ENCODE assay signal across 15 cellular contexts in genomic region chr2:96503637-96504243, GRCh38. TPM values are rescaled to one million over a fixed set of nuclear protein-coding genes. Genes with fewer than 3 reads are reported as not detected.
DNase-seq lines count a peak whose midpoint lies in the region; ATAC-seq, FAIRE-seq and TF ChIP-seq lines count a peak whose summit lies in the region.
"Had no signal": no experiment of that assay in that cellular context is flagged by ENCODE, and none has a peak within 500 bp of the region (broad histone marks: within the 10 kb centered on the region; RNA-seq: fewer than 3 reads in every experiment).

No MANE protein-coding gene starts in this region.

- H3K27ac Mint-ChIP-seq in T-helper 1 cell treated with Interleukin-12 subunit alpha and Interleukin-12 subunit beta and Interleukin-4 antibody, amounts not matched to agents 30 μg/mL and 1 μg/mL, for 36 hours = peak overlapping the region; percentile 41
- no peak overlapping the region for H3K27ac Mint-ChIP-seq in type B pancreatic cell
- H3K27ac Mint-ChIP-seq in glutamatergic neuron (ENCODE audit: unreplicated experiment) = no peak overlapping the region

- intact Hi-C loops in HepG2 (cut with micrococcal nuclease; ENCODE audit: unreplicated experiment) (no loop called here), right lobe of liver (cut with DNase I) (loop anchor here in 1 of 2 donors (10.0 kb wide), 1 partner anchor 349 kb away; no protein-coding TSS in a partner anchor), kidney (cut with DNase I) (loop anchor here (10.0 kb wide), 1 partner anchor 99 kb away; no protein-coding TSS in a partner anchor)

- CTCF ChIA-PET in HepG2 (lab: Yijun Ruan, JAX; ENCODE audit: low intra/inter-chr PET ratio, low total read pairs) = no interaction called here

- no peaks in the 10 kb centered on the region for H4K20me1 ChIP-seq in HepG2 (ENCODE audit: insufficient read depth, low read length)

- whole genome bisulfite sequencing in HepG2 (ENCODE audit: low lambda C conversion rate) = 54% methylated on average over 11 of the region's 12 CpGs
- 60% methylated on average over 1 of the region's 12 CpGs for WGBS in right lobe of liver (ENCODE audit: insufficient coverage, low coverage, low lambda C conversion rate, missing lambda C conversion rate)

- no peaks in the 10 kb centered on the region for H3K36me3 Mint-ChIP-seq in T-helper 1 cell treated with Interleukin-12 subunit alpha and Interleukin-12 subunit beta and Interleukin-4 antibody, amounts not matched to agents 30 μg/mL and 1 μg/mL, for 36 hours (ENCODE audit: low read depth)
- H3K36me3 Mint-ChIP-seq in type B pancreatic cell = no peaks in the 10 kb centered on the region
- H3K36me3 Mint-ChIP-seq in glutamatergic neuron (ENCODE audit: unreplicated experiment) = no peaks in the 10 kb centered on the region

- H3K79me2 ChIP-seq in HepG2 (ENCODE audit: insufficient read depth, low read length) = no peaks in the 10 kb centered on the region

- peaks cover 49% of the 10 kb centered on the region for H3K4me1 Mint-ChIP-seq in T-helper 1 cell treated with Interleukin-12 subunit alpha and Interleukin-12 subunit beta and Interleukin-4 antibody, amounts not matched to agents 30 μg/mL and 1 μg/mL, for 36 hours (ENCODE audit: low read depth)
- H3K4me1 Mint-ChIP-seq in type B pancreatic cell (ENCODE audit: unreplicated experiment) = peaks cover 14% of the 10 kb centered on the region
- H3K4me1 Mint-ChIP-seq in glutamatergic neuron (ENCODE audit: low read depth, unreplicated experiment) = no peaks in the 10 kb centered on the region

- no peak overlapping the region for H2AFZ ChIP-seq in HepG2 (ENCODE audit: low read length)

- no peak for TF ChIP-seq POLR2A in HepG2 (IDR thresholded peaks at IDR 0.05; ENCODE audit: insufficient read depth in 1 of 2, low read depth in 2 of 2, low read length in 2 of 2)
- no peak for TF ChIP-seq POLR2A in right lobe of liver (IDR thresholded peaks at IDR 0.05)

- TF ChIP-seq EP300 in HepG2 (IDR thresholded peaks at IDR 0.05; ENCODE audit: low read depth in 2 of 2, low read length in 2 of 2) = no peak
- TF ChIP-seq EP300 in HepG2 (CRISPR knock-in tag; IDR thresholded peaks at IDR 0.05; ENCODE audit: borderline replicate concordance) = no peak

- H3K27ac ChIP-seq in HepG2 (ENCODE audit: extremely low read length, insufficient read depth, low read length) (no peak overlapping the region), right lobe of liver (no peak overlapping the region), kidney (ENCODE audit: low read depth in 2 of 2, low read length in 2 of 2) (no peak overlapping the region)

- in situ Hi-C loops in HepG2 (cut with HindIII; ENCODE audit: extremely low pct_ligation_motif_present, low pct_unique_long_range_greater_than_20kb) = loop anchor here (25.0 kb wide), 1 partner anchor 366 kb away; the partner anchor contains the start of genes ASTL and DUSP2
- in situ Hi-C loops in HAP-1 (cut with MboI; ENCODE audit: low sequenced_read_pairs) = loop anchor here (25.0 kb wide), 1 partner anchor 491 kb away; no protein-coding TSS in a partner anchor

- no TSS peak for BruUV-seq in HepG2 (replicated peaks; lab: Mats Ljungman, UMichigan)

- H3K27me3 ChIP-seq in HepG2 (ENCODE audit: control insufficient read depth in 1 of 2, insufficient read depth in 2 of 2, low read length in 2 of 2) (0 out of 5 replicates have a peak, but pooled peaks cover 0 to 1% of the 10 kb centered on the region in 2 experiments), right lobe of liver (no peaks in the 10 kb centered on the region), HAP-1 (ENCODE audit: low read depth) (no peaks in the 10 kb centered on the region)

- H3K36me3 ChIP-seq in HepG2 (replicated peaks in 1 of 2; ENCODE audit: control insufficient read depth in 1 of 2, insufficient read depth in 2 of 2, low read length in 2 of 2) = no peaks in the 10 kb centered on the region
- H3K36me3 ChIP-seq in right lobe of liver = no peaks in the 10 kb centered on the region
- H3K36me3 ChIP-seq in kidney (ENCODE audit: control insufficient read depth in 1 of 2, insufficient read depth in 2 of 2, low read length in 2 of 2) = no peaks in the 10 kb centered on the region
- no peaks in the 10 kb centered on the region for H3K36me3 ChIP-seq in HAP-1 (replicated peaks)

- no peak overlapping the region; the same call in 1 of the 2 replicates for H3K4me2 ChIP-seq in HepG2 (ENCODE audit: low read depth, low read length)

- H3K4me3 ChIP-seq in HepG2 (replicated peaks in 1 of 3; ENCODE audit: insufficient read depth in 1 of 3, low read depth in 2 of 3, low read length in 3 of 3) (no peak overlapping the region), right lobe of liver (no peak overlapping the region), kidney (ENCODE audit: low read length in 2 of 2) (peak overlapping the region in 1 of 2 donors; percentile 32), HAP-1 (no peak overlapping the region)

- TF ChIP-seq CTCF in HepG2 (CRISPR knock-in tag; IDR thresholded peaks at IDR 0.05) = no peak
- no peak for TF ChIP-seq CTCF in right lobe of liver (IDR thresholded peaks at IDR 0.05)
- no peak for TF ChIP-seq CTCF in kidney (IDR thresholded peaks at IDR 0.05; ENCODE audit: borderline replicate concordance, extremely low read depth, insufficient read depth)
- TF ChIP-seq CTCF in type B pancreatic cell (conservative IDR thresholded peaks at IDR 0.05) = no peak
- no peak for TF ChIP-seq CTCF in glutamatergic neuron (IDR thresholded peaks at IDR 0.05; ENCODE audit: partially characterized antibody, unreplicated experiment)

- H3K4me1 ChIP-seq in HepG2 (ENCODE audit: insufficient read depth, low read length) = peaks cover 71% of the 10 kb centered on the region
- peaks cover 0 to 46% (median 17%) of the 10 kb centered on the region in 4 donors for H3K4me1 ChIP-seq in right lobe of liver
- peaks cover 29 to 52% of the 10 kb centered on the region in 2 donors for H3K4me1 ChIP-seq in kidney (ENCODE audit: control insufficient read depth in 1 of 2, insufficient read depth in 1 of 2, low read depth in 1 of 2, low read length in 2 of 2)
- peaks cover 6% of the 10 kb centered on the region; the same call in 1 of the 2 replicates for H3K4me1 ChIP-seq in HAP-1

- FAIRE-seq in HepG2 (lab: Jason Lieb, UNC) = no peak
- FAIRE-seq in kidney (lab: Jason Lieb, UNC) = no peak

- H3K4me3 Mint-ChIP-seq in T-helper 1 cell treated with Interleukin-12 subunit alpha and Interleukin-12 subunit beta and Interleukin-4 antibody, amounts not matched to agents 30 μg/mL and 1 μg/mL, for 36 hours = no peak overlapping the region
- H3K4me3 Mint-ChIP-seq in type B pancreatic cell (no peak overlapping the region), glutamatergic neuron (ENCODE audit: unreplicated experiment) (no peak overlapping the region)

- DNase-seq in T-helper 1 cell (no peak), HepG2 (ENCODE audit: low spot score) (no peak), right lobe of liver (no peak), kidney (no peak), type B pancreatic cell (ENCODE audit: extremely low spot score, unreplicated experiment) (peak; percentile 66), HAP-1 (ENCODE audit: low spot score in 2 of 2) (no peak), glutamatergic neuron (no peak)
- DNase-seq: C1 segment of cervical spinal cord, MV-4-11, NCI-H1417 treated with DMSO at 0.1 percent for 48 hours, NCI-H2029, NCI-H510A had no signal

- no peak for ATAC-seq in HepG2
- ATAC-seq in right lobe of liver = no peak
- ATAC-seq: HCT116 had no signal

- no peak for TF ChIP-seq RAD21 in HepG2 (CRISPR knock-in tag; IDR thresholded peaks at IDR 0.05)

- no peaks in the 10 kb centered on the region for H3K9me3 Mint-ChIP-seq in T-helper 1 cell treated with Interleukin-12 subunit alpha and Interleukin-12 subunit beta and Interleukin-4 antibody, amounts not matched to agents 30 μg/mL and 1 μg/mL, for 36 hours
- H3K9me3 Mint-ChIP-seq in type B pancreatic cell (no peaks in the 10 kb centered on the region), glutamatergic neuron (ENCODE audit: unreplicated experiment) (peaks cover 2% of the 10 kb centered on the region)

- H3K9me3 ChIP-seq in HepG2 (ENCODE audit: low read length) (no peaks in the 10 kb centered on the region), right lobe of liver (no peaks in the 10 kb centered on the region), kidney (ENCODE audit: control insufficient read depth in 1 of 2, low read length in 2 of 2) (no peaks in the 10 kb centered on the region), HAP-1 (no peaks in the 10 kb centered on the region)

- H3K9ac ChIP-seq in HepG2 (ENCODE audit: insufficient read depth, low read depth, low read length) (no peak overlapping the region), kidney (ENCODE audit: low read length in 2 of 2) (peak overlapping the region; percentile 27 to 40)

- POLR2A ChIA-PET in HepG2 (lab: Yijun Ruan, JAX) = interaction anchor here (0.6 to 1.9 kb wide), 2 partner anchors 96 to 237 kb away, joined by 4 to 5 read pairs; no protein-coding TSS in a partner anchor

- H3K27me3 Mint-ChIP-seq in T-helper 1 cell treated with Interleukin-12 subunit alpha and Interleukin-12 subunit beta and Interleukin-4 antibody, amounts not matched to agents 30 μg/mL and 1 μg/mL, for 36 hours (ENCODE audit: low read depth) = no peaks in the 10 kb centered on the region
- H3K27me3 Mint-ChIP-seq in type B pancreatic cell (peaks cover 4% of the 10 kb centered on the region), glutamatergic neuron (ENCODE audit: unreplicated experiment) (peaks cover 6% of the 10 kb centered on the region)

RNA-seq across cellular contexts. Expression of gene NEURL3, which starts 1.4 kb away (rescaled TPM):
- 0.74 and 1.2 TPM in 2 replicates for total RNA-seq in HepG2 (2016; rRNA removed; fragmentation: Illumina TruSeq; extraction: Trizol)
- total RNA-seq in HepG2 (2016; cell fraction: cytosol; rRNA removed; fragmentation: Illumina TruSeq; extraction: Trizol; ENCODE audit: low read depth) = 0.20 and 0.53 TPM in 2 replicates
- total RNA-seq in HepG2 (2016; cell fraction: insoluble cytoplasmic fraction; rRNA removed; fragmentation: Illumina TruSeq; extraction: Trizol) = 0.73 and 1.4 TPM in 2 replicates
- total RNA-seq in HepG2 (2016; cell fraction: membrane; rRNA removed; fragmentation: Illumina TruSeq; extraction: Trizol) = 0.34 and 0.48 TPM in 2 replicates
- total RNA-seq in HepG2 (2016; cell fraction: nucleus; rRNA removed; fragmentation: Illumina TruSeq; extraction: Trizol) = 0.62 and 0.63 TPM in 2 replicates
- 0.16 and 0.48 TPM in 2 replicates for polyA plus RNA-seq in HepG2 (2011; rRNA removed)
- 0.41 and 0.48 TPM in 2 replicates for polyA plus RNA-seq in HepG2 (2011; cell fraction: cytosol; rRNA removed)
- polyA plus RNA-seq in HepG2 (2011; cell fraction: nucleus; rRNA removed) = 0.37 and 0.74 TPM in 2 replicates
- 0.28 TPM in 1 of 2 replicates, not detected in the other for polyA plus RNA-seq in HepG2 (2012)
- 0.16 and 0.27 TPM in 2 replicates for polyA plus RNA-seq in HepG2 (2016; cell fraction: cytosol; fragmentation: Illumina TruSeq; extraction: Trizol; ENCODE audit: low read depth)
- 0.81 and 0.88 TPM in 2 replicates for polyA plus RNA-seq in HepG2 (2016; cell fraction: insoluble cytoplasmic fraction; fragmentation: Illumina TruSeq; extraction: Trizol; ENCODE audit: low read depth)
- 0.49 and 0.50 TPM in 2 replicates for polyA plus RNA-seq in HepG2 (2016; cell fraction: membrane; fragmentation: Illumina TruSeq; extraction: Trizol; ENCODE audit: low read depth)
- polyA plus RNA-seq in HepG2 (2016; cell fraction: nucleus; fragmentation: Illumina TruSeq; extraction: Trizol; ENCODE audit: insufficient read depth, low read depth) = 1.3 and 1.5 TPM in 2 replicates
- polyA minus RNA-seq in HepG2 (2011; rRNA and poly(A)+ RNA removed; ENCODE audit: low replicate concordance) = not detected in 2 replicates
- not detected in 2 replicates for polyA minus RNA-seq in HepG2 (2011; cell fraction: cytosol; rRNA and poly(A)+ RNA removed)
- not detected in 2 replicates for polyA minus RNA-seq in HepG2 (2011; cell fraction: nucleus; rRNA and poly(A)+ RNA removed)
- total RNA-seq in right lobe of liver = 1 to 10 TPM in 3 of 6 experiments, under 1 TPM in 3; 0.23 to 3.0 (median 1.4) TPM
- 3.2 TPM for total RNA-seq in kidney
- 11.1 TPM for polyA plus RNA-seq in kidney (ENCODE audit: insufficient read depth, low read depth, low replicate concordance)
- 1.1 and 2.5 TPM in 2 replicates for total RNA-seq in type B pancreatic cell (ENCODE audit: low replicate concordance)
- total RNA-seq in glutamatergic neuron (ENCODE audit: unreplicated experiment) = not detected
- total RNA-seq: HT1080 had no signal

RNA-seq across cellular contexts. Expression of gene ARID5A, which starts 32.8 kb away (rescaled TPM):
- total RNA-seq in HepG2 (2016; rRNA removed; fragmentation: Illumina TruSeq; extraction: Trizol) (8.0 and 9.5 TPM in 2 replicates), right lobe of liver (10 to 100 TPM; 13.2 to 23.1 (median 16.9) TPM), kidney (26.3 TPM), type B pancreatic cell (ENCODE audit: low replicate concordance) (5.1 and 11.9 TPM in 2 replicates), glutamatergic neuron (ENCODE audit: unreplicated experiment) (3.5 TPM)
- total RNA-seq in HepG2 (2016; cell fraction: cytosol; rRNA removed; fragmentation: Illumina TruSeq; extraction: Trizol; ENCODE audit: low read depth) = 2.9 and 3.5 TPM in 2 replicates
- total RNA-seq in HepG2 (2016; cell fraction: insoluble cytoplasmic fraction; rRNA removed; fragmentation: Illumina TruSeq; extraction: Trizol) = 8.1 and 9.8 TPM in 2 replicates
- total RNA-seq in HepG2 (2016; cell fraction: membrane; rRNA removed; fragmentation: Illumina TruSeq; extraction: Trizol) = 6.9 and 8.7 TPM in 2 replicates
- 7.0 and 7.5 TPM in 2 replicates for total RNA-seq in HepG2 (2016; cell fraction: nucleus; rRNA removed; fragmentation: Illumina TruSeq; extraction: Trizol)
- polyA plus RNA-seq in HepG2 (2011; rRNA removed) (6.0 and 7.4 TPM in 2 replicates), kidney (ENCODE audit: insufficient read depth, low read depth, low replicate concordance) (8.6 TPM)
- 3.4 and 7.0 TPM in 2 replicates for polyA plus RNA-seq in HepG2 (2011; cell fraction: cytosol; rRNA removed)
- polyA plus RNA-seq in HepG2 (2011; cell fraction: nucleus; rRNA removed) = 11.9 and 13.3 TPM in 2 replicates
- polyA plus RNA-seq in HepG2 (2012) = 4.7 and 5.3 TPM in 2 replicates
- 3.1 and 4.1 TPM in 2 replicates for polyA plus RNA-seq in HepG2 (2016; cell fraction: cytosol; fragmentation: Illumina TruSeq; extraction: Trizol; ENCODE audit: low read depth)
- 9.9 and 12.2 TPM in 2 replicates for polyA plus RNA-seq in HepG2 (2016; cell fraction: insoluble cytoplasmic fraction; fragmentation: Illumina TruSeq; extraction: Trizol; ENCODE audit: low read depth)
- 6.1 and 8.5 TPM in 2 replicates for polyA plus RNA-seq in HepG2 (2016; cell fraction: membrane; fragmentation: Illumina TruSeq; extraction: Trizol; ENCODE audit: low read depth)
- 12.7 and 13.7 TPM in 2 replicates for polyA plus RNA-seq in HepG2 (2016; cell fraction: nucleus; fragmentation: Illumina TruSeq; extraction: Trizol; ENCODE audit: insufficient read depth, low read depth)
- polyA minus RNA-seq in HepG2 (2011; rRNA and poly(A)+ RNA removed; ENCODE audit: low replicate concordance) = 1.4 and 6.4 TPM in 2 replicates
- polyA minus RNA-seq in HepG2 (2011; cell fraction: cytosol; rRNA and poly(A)+ RNA removed) = 3.0 and 4.0 TPM in 2 replicates
- 3.2 and 4.2 TPM in 2 replicates for polyA minus RNA-seq in HepG2 (2011; cell fraction: nucleus; rRNA and poly(A)+ RNA removed)
